Comparison of ENCODE assay signal across 18 cellular contexts in the genomic region with DNA sequence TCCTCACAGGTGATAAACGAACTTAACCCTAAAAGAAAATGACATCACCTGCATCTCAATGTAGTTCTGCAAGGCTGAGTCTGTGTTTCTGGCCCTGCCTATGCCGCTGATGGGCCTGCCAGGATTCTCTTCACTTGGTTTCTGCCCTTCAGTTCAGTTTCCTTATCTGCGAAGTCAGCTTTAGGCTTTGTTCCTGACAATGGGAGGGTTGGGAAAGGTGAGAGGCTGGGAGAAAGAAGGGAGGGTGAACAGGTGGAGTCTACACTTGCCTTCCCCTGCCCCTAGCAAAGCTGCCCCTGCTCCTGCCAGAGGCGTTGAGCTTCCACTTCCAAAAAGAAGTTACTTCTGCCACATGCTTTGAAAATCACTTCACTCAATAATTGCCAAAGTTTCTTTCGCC.
"Had no signal": no experiment of that assay in that cellular context is flagged by ENCODE, and none has a peak within 500 bp of the region (broad histone marks: within the 10 kb centered on the region; RNA-seq: fewer than 3 reads in every experiment).

No MANE protein-coding gene starts in this region.

- ATAC-seq: esophagus mucosa; gastroesophageal sphincter; heart left ventricle; left cardiac atrium; left lung; naive thymus-derived CD4-positive, alpha-beta T cell; stimulated activated naive B cell treated with anti-CD40 and anti-IgM and Interleukin-4, amounts not matched to agents 10 μg/mL and 1 μg/mL and 100 μg/mL, for 72 hours had no signal

- H3K9me3 Mint-ChIP-seq: nephron; stimulated activated naive B cell treated with anti-CD40 and anti-IgM and Interleukin-4, amounts not matched to agents 10 μg/mL and 1 μg/mL and 100 μg/mL, for 72 hours; stimulated activated naive CD8-positive, alpha-beta T cell treated with anti-CD3 and anti-CD28 coated beads, Interleukin-15, Interleukin-2, amounts not matched to agents 100 ng/mL and 50 ng/mL, for 24 hours had no signal

- H3K4me1 Mint-ChIP-seq: naive thymus-derived CD4-positive, alpha-beta T cell; nephron; stimulated activated naive B cell treated with anti-CD40 and anti-IgM and Interleukin-4, amounts not matched to agents 10 μg/mL and 1 μg/mL and 100 μg/mL, for 72 hours had no signal

- H3K36me3 Mint-ChIP-seq: naive thymus-derived CD4-positive, alpha-beta T cell; stimulated activated naive B cell treated with anti-CD40 and anti-IgM and Interleukin-4, amounts not matched to agents 10 μg/mL and 1 μg/mL and 100 μg/mL, for 72 hours had no signal

- DNase-seq: dorsolateral prefrontal cortex; effector CD4-positive, alpha-beta T cell; foreskin fibroblast; heart left ventricle; left cardiac atrium; left lung; mesenchymal stem cell; midbrain; naive thymus-derived CD4-positive, alpha-beta T cell; nucleus accumbens; sigmoid colon; stimulated activated CD4-positive, alpha-beta T cell treated with anti-CD3 and anti-CD28 coated beads, Interleukin-2, amount 100 ng/mL, for 24 hours; stimulated activated CD4-positive, alpha-beta T cell treated with anti-CD3 and anti-CD28 coated beads, Interleukin-4, amount 100 ng/mL, for 24 hours; stimulated activated naive B cell treated with anti-CD40 and anti-IgM and Interleukin-4, amounts not matched to agents 10 μg/mL and 1 μg/mL and 100 μg/mL, for 72 hours had no signal

- H3K27ac Mint-ChIP-seq: naive thymus-derived CD4-positive, alpha-beta T cell; nephron; stimulated activated naive B cell treated with anti-CD40 and anti-IgM and Interleukin-4, amounts not matched to agents 10 μg/mL and 1 μg/mL and 100 μg/mL, for 72 hours; stimulated activated naive CD8-positive, alpha-beta T cell treated with anti-CD3 and anti-CD28 coated beads, Interleukin-15, Interleukin-2, amounts not matched to agents 100 ng/mL and 50 ng/mL, for 24 hours had no signal

- H3K4me3 Mint-ChIP-seq: naive thymus-derived CD4-positive, alpha-beta T cell; nephron; stimulated activated naive B cell treated with anti-CD40 and anti-IgM and Interleukin-4, amounts not matched to agents 10 μg/mL and 1 μg/mL and 100 μg/mL, for 72 hours; stimulated activated naive CD8-positive, alpha-beta T cell treated with anti-CD3 and anti-CD28 coated beads, Interleukin-15, Interleukin-2, amounts not matched to agents 100 ng/mL and 50 ng/mL, for 24 hours had no signal

- H3K27me3 Mint-ChIP-seq: stimulated activated naive CD8-positive, alpha-beta T cell treated with anti-CD3 and anti-CD28 coated beads, Interleukin-15, Interleukin-2, amounts not matched to agents 100 ng/mL and 50 ng/mL, for 24 hours had no signal
